ENCODE assay signal across 27 cellular contexts in the genomic region with DNA sequence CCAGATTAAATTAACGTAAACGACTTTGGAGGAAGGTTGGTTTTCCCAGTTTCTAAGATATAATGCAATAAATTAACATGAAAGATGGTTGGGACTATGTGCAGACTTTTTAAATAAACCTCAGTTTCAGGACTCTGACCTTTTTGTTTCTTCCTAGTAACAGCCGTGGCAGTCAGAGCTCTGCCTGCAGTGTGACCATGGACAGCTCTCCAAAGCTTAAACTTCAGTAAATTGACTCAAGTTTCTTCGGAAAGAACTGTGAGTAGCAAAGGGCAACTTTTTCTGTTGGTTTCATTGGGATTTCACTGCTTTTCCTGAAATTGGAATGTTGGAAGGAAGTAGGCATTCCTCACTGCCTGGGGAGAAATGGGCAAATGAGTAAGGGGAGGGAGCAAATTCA. TPM values are rescaled to one million over a fixed set of nuclear protein-coding genes. Genes with fewer than 3 reads are reported as not detected.
DNase-seq lines count a peak whose midpoint lies in the region; ATAC-seq, FAIRE-seq and TF ChIP-seq lines count a peak whose summit lies in the region.
"Had no signal": no experiment of that assay in that cellular context is flagged by ENCODE, and none has a peak within 500 bp of the region (broad histone marks: within the 10 kb centered on the region; RNA-seq: fewer than 3 reads in every experiment).

No MANE protein-coding gene starts in this region.

- H3K4me3 ChIP-seq in A549, result no peak overlapping the region
- H3K4me3 ChIP-seq: BLaER1 treated with 17β-estradiol and CSF1 and Interleukin-3, amounts not matched to agents 10 nM and 100 nM; GM23248 had no signal

- H3K4me2 ChIP-seq in A549, result no peak overlapping the region
- H3K4me2 ChIP-seq: BLaER1 treated with 17β-estradiol and CSF1 and Interleukin-3, amounts not matched to agents 10 nM and 100 nM had no signal

- POLR2A ChIA-PET in A549 (lab: Yijun Ruan, JAX), result no interaction called here

- no peak overlapping the region for H3K27ac ChIP-seq in A549
- H3K27ac ChIP-seq: 22Rv1; BLaER1 treated with 17β-estradiol and CSF1 and Interleukin-3, amounts not matched to agents 10 nM and 100 nM; GM23248 had no signal

- CTCF ChIA-PET in A549 (lab: Yijun Ruan, JAX), result no interaction called here
- CTCF ChIA-PET in activated CD8-positive, alpha-beta memory T cell treated with anti-CD3 and anti-CD28 coated beads, Interleukin-2, amount 10 ng/mL, durations not matched to agents 7 days and 5 days (lab: Charles Lee), result no interaction called here

- no peaks in the 10 kb centered on the region for H3K4me1 Mint-ChIP-seq in activated CD8-positive, alpha-beta memory T cell treated with anti-CD3 and anti-CD28 coated beads, Interleukin-2, amount 10 ng/mL, durations not matched to agents 7 days and 5 days
- H3K4me1 Mint-ChIP-seq: CD14-positive monocyte; CD8-positive, alpha-beta memory T cell had no signal

- peaks cover 13% of the 10 kb centered on the region for H3K9me3 Mint-ChIP-seq in activated CD8-positive, alpha-beta memory T cell treated with anti-CD3 and anti-CD28 coated beads, Interleukin-2, amount 10 ng/mL, durations not matched to agents 7 days and 5 days (ENCODE audit: low read depth)

- H3K9me3 ChIP-seq in A549, result peaks cover 53% of the 10 kb centered on the region
- H3K9me3 ChIP-seq: BE2C had no signal

- no peaks in the 10 kb centered on the region for H3K4me1 ChIP-seq in A549
- H3K4me1 ChIP-seq: BE2C; BLaER1 treated with 17β-estradiol and CSF1 and Interleukin-3, amounts not matched to agents 10 nM and 100 nM had no signal

- ATAC-seq in A549 (no peak), HG03520 (IDR thresholded peaks at IDR 0.05; ENCODE audit: unreplicated experiment) (no peak)
- ATAC-seq in activated CD8-positive, alpha-beta memory T cell treated with anti-CD3 and anti-CD28 coated beads, Interleukin-2, amount 10 ng/mL, durations not matched to agents 7 days and 5 days, result no peak

- no peak for TF ChIP-seq RAD21 in A549 (conservative IDR thresholded peaks at IDR 0.05 in 1 of 2, IDR thresholded peaks at IDR 0.05 in 1 of 2)

- no peaks in the 10 kb centered on the region for H3K27me3 Mint-ChIP-seq in activated CD8-positive, alpha-beta memory T cell treated with anti-CD3 and anti-CD28 coated beads, Interleukin-2, amount 10 ng/mL, durations not matched to agents 7 days and 5 days

- H3K27ac Mint-ChIP-seq in activated CD8-positive, alpha-beta memory T cell treated with anti-CD3 and anti-CD28 coated beads, Interleukin-2, amount 10 ng/mL, durations not matched to agents 7 days and 5 days, result no peak overlapping the region
- H3K27ac Mint-ChIP-seq: CD14-positive monocyte; CD4-positive, alpha-beta T cell; CD8-positive, alpha-beta memory T cell had no signal

- DNase-seq in NCI-H82 treated with DMSO at 0.1 percent for 48 hours (lab: John Stamatoyannopoulos, UW; ENCODE audit: unreplicated experiment) (peak; percentile 15), NCI-H82 (lab: John Stamatoyannopoulos, UW) (no peak), A549 (ENCODE audit: low read depth in 1 of 2, low spot score in 1 of 2) (no peak), RKO (ENCODE audit: low spot score) (peak; percentile 23), left kidney (ENCODE audit: low read depth, low spot score) (peak; percentile 47)
- no peak for DNase-seq in activated CD8-positive, alpha-beta memory T cell treated with anti-CD3 and anti-CD28 coated beads, Interleukin-2, amount 10 ng/mL, durations not matched to agents 7 days and 5 days
- DNase-seq: ACHN; AML-193; BE2C; CD4-positive, alpha-beta T cell; CD8-positive, alpha-beta memory T cell; DMS 273 treated with DMSO at 0.1 percent for 48 hours; DMS79; EL; GDM1; GM23248; H7; HCEC 1CT had no signal

- H3K4me3 Mint-ChIP-seq in activated CD8-positive, alpha-beta memory T cell treated with anti-CD3 and anti-CD28 coated beads, Interleukin-2, amount 10 ng/mL, durations not matched to agents 7 days and 5 days, result no peak overlapping the region
- H3K4me3 Mint-ChIP-seq: CD14-positive monocyte; CD4-positive, alpha-beta T cell; CD8-positive, alpha-beta memory T cell had no signal

- TF ChIP-seq CTCF in A549 (IDR thresholded peaks at IDR 0.05), result no peak

- peaks cover 1% of the 10 kb centered on the region for H3K36me3 Mint-ChIP-seq in activated CD8-positive, alpha-beta memory T cell treated with anti-CD3 and anti-CD28 coated beads, Interleukin-2, amount 10 ng/mL, durations not matched to agents 7 days and 5 days
- H3K36me3 Mint-ChIP-seq: CD14-positive monocyte; CD8-positive, alpha-beta memory T cell had no signal

- no peak for TF ChIP-seq POLR2A in A549 (IDR thresholded peaks at IDR 0.05; ENCODE audit: low read length)

- TF ChIP-seq EP300 in A549 (IDR thresholded peaks at IDR 0.05), result no peak

- no peak for FAIRE-seq in A549 (lab: Jason Lieb, UNC)
- FAIRE-seq: A204.1, D721Med, GM12891, GM18507, H1 had no signal

- WGBS in A549 (ENCODE audit: missing lambda C conversion rate), result 10% methylated on average over 4 of the region's 4 CpGs

TF ChIP-seq in A549, 52 proteins besides CTCF, POLR2A, EP300 and RAD21:
- TF ChIP-seq SREBF2 (IDR thresholded peaks at IDR 0.05), result no peak
- TF ChIP-seq, protein P1, sequence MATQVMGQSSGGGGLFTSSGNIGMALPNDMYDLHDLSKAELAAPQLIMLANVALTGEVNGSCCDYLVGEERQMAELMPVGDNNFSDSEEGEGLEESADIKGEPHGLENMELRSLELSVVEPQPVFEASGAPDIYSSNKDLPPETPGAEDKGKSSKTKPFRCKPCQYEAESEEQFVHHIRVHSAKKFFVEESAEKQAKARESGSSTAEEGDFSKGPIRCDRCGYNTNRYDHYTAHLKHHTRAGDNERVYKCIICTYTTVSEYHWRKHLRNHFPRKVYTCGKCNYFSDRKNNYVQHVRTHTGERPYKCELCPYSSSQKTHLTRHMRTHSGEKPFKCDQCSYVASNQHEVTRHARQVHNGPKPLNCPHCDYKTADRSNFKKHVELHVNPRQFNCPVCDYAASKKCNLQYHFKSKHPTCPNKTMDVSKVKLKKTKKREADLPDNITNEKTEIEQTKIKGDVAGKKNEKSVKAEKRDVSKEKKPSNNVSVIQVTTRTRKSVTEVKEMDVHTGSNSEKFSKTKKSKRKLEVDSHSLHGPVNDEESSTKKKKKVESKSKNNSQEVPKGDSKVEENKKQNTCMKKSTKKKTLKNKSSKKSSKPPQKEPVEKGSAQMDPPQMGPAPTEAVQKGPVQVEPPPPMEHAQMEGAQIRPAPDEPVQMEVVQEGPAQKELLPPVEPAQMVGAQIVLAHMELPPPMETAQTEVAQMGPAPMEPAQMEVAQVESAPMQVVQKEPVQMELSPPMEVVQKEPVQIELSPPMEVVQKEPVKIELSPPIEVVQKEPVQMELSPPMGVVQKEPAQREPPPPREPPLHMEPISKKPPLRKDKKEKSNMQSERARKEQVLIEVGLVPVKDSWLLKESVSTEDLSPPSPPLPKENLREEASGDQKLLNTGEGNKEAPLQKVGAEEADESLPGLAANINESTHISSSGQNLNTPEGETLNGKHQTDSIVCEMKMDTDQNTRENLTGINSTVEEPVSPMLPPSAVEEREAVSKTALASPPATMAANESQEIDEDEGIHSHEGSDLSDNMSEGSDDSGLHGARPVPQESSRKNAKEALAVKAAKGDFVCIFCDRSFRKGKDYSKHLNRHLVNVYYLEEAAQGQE (IDR thresholded peaks at IDR 0.05), result peak; percentile 17; the same call in 1 of the 2 replicates

RNA-seq across cellular contexts. Expression of gene USP29, which starts 4.1 kb away (rescaled TPM):
- polyA plus RNA-seq in A549 (2011; rRNA removed), result not detected in 2 replicates
- not detected in 2 replicates for polyA plus RNA-seq in A549 (2012; cell fraction: cytosol; rRNA removed)
- polyA plus RNA-seq in A549 (2012; cell fraction: nucleus; rRNA removed), result not detected in 2 replicates
- not detected in 3 replicates for polyA plus RNA-seq in A549 (2017; fragmentation: RNase III; extraction: RNeasy Plus Mini Kit Qiagen cat#74134 plus additional on column Dnase treatment)
- not detected in 2 replicates for polyA minus RNA-seq in A549 (2011; rRNA and poly(A)+ RNA removed)
- not detected for total RNA-seq in activated CD8-positive, alpha-beta memory T cell treated with anti-CD3 and anti-CD28 coated beads, Interleukin-2, amount 10 ng/mL, durations not matched to agents 7 days and 5 days
- total RNA-seq: CD4-positive, alpha-beta T cell; CD8-positive, alpha-beta memory T cell; GM23248; H1; H7 had no signal
- polyA plus RNA-seq: CD14-positive monocyte; CD8-positive, alpha-beta memory T cell; GM23248; H1 had no signal

RNA-seq across cellular contexts. Expression of gene ZIM3, which starts 21.1 kb away (rescaled TPM):
- polyA plus RNA-seq in A549 (2011; rRNA removed), result not detected in 2 replicates
- not detected in 2 replicates for polyA plus RNA-seq in A549 (2012; cell fraction: cytosol; rRNA removed)
- polyA plus RNA-seq in A549 (2012; cell fraction: nucleus; rRNA removed), result not detected in 2 replicates
- not detected in 3 replicates for polyA plus RNA-seq in A549 (2017; fragmentation: RNase III; extraction: RNeasy Plus Mini Kit Qiagen cat#74134 plus additional on column Dnase treatment)
- not detected in 2 replicates for polyA minus RNA-seq in A549 (2011; rRNA and poly(A)+ RNA removed)
- total RNA-seq in activated CD8-positive, alpha-beta memory T cell treated with anti-CD3 and anti-CD28 coated beads, Interleukin-2, amount 10 ng/mL, durations not matched to agents 7 days and 5 days, result not detected
- total RNA-seq: CD4-positive, alpha-beta T cell; CD8-positive, alpha-beta memory T cell; GM23248; H1; H7 had no signal
- polyA plus RNA-seq: CD14-positive monocyte; CD8-positive, alpha-beta memory T cell; GM23248; H1 had no signal

RNA-seq across cellular contexts. Expression of gene DUXA, which starts 43.4 kb away (rescaled TPM):
- polyA plus RNA-seq in A549 (2011; rRNA removed), result 0.09 TPM in 1 of 2 replicates, not detected in the other
- not detected in 2 replicates for polyA plus RNA-seq in A549 (2012; cell fraction: cytosol; rRNA removed)
- polyA plus RNA-seq in A549 (2012; cell fraction: nucleus; rRNA removed), result not detected in 2 replicates
- polyA plus RNA-seq in A549 (2017; fragmentation: RNase III; extraction: RNeasy Plus Mini Kit Qiagen cat#74134 plus additional on column Dnase treatment), result not detected in 3 replicates
- not detected in 2 replicates for polyA minus RNA-seq in A549 (2011; rRNA and poly(A)+ RNA removed)
- not detected for total RNA-seq in activated CD8-positive, alpha-beta memory T cell treated with anti-CD3 and anti-CD28 coated beads, Interleukin-2, amount 10 ng/mL, durations not matched to agents 7 days and 5 days
- total RNA-seq: CD4-positive, alpha-beta T cell; CD8-positive, alpha-beta memory T cell; GM23248; H1; H7 had no signal
- polyA plus RNA-seq: CD14-positive monocyte; CD8-positive, alpha-beta memory T cell; GM23248; H1 had no signal

Comparison
In these comparisons a context has a peak if more than half of its experiments do, and no peak if none do; other contexts are left out.
1. DNase-seq: peak in NCI-H82 treated with DMSO at 0.1 percent for 48 hours (single experiment), RKO (single experiment) and left kidney (single experiment); none in NCI-H82 (single experiment), A549 (0 of 2) and activated CD8-positive, alpha-beta memory T cell treated with anti-CD3 and anti-CD28 coated beads, Interleukin-2, amount 10 ng/mL, durations not matched to agents 7 days and 5 days (single experiment).